1 cellular context compared by ENCODE assay signal in the genomic region with DNA sequence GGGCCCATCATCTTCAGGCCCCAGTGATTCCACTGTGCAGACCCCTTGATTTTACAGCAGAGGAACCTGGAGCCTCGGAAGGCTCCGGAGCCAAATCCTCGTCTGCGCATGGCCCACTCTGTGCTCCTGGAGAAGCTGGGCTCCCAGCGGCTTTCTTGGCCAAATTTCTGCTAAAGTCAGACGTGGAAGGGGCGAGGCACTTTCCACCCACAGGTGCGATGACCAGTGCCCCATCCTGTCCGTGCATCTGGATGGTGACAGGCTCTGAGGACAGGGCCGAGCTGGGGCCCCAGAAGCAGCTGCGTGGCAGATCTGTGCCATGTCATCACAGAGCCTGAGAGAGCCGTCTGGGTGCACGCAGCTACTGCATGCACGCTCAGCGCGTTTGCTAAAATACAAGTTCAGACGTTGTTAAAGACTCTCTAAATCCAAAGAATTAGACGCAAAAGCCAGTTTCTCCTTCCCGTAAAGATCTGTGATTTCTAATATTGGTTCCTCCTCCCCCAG.
TF ChIP-seq lines count a peak whose summit lies in the region.

No MANE protein-coding gene starts in this region.

TF ChIP-seq in HepG2, 621 proteins besides CTCF, POLR2A, EP300 and RAD21:
- TF ChIP-seq, protein P1, sequence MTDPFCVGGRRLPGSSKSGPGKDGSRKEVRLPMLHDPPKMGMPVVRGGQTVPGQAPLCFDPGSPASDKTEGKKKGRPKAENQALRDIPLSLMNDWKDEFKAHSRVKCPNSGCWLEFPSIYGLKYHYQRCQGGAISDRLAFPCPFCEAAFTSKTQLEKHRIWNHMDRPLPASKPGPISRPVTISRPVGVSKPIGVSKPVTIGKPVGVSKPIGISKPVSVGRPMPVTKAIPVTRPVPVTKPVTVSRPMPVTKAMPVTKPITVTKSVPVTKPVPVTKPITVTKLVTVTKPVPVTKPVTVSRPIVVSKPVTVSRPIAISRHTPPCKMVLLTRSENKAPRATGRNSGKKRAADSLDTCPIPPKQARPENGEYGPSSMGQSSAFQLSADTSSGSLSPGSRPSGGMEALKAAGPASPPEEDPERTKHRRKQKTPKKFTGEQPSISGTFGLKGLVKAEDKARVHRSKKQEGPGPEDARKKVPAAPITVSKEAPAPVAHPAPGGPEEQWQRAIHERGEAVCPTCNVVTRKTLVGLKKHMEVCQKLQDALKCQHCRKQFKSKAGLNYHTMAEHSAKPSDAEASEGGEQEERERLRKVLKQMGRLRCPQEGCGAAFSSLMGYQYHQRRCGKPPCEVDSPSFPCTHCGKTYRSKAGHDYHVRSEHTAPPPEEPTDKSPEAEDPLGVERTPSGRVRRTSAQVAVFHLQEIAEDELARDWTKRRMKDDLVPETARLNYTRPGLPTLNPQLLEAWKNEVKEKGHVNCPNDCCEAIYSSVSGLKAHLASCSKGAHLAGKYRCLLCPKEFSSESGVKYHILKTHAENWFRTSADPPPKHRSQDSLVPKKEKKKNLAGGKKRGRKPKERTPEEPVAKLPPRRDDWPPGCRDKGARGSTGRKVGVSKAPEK (CRISPR knock-in tag; IDR thresholded peaks at IDR 0.05; ENCODE audit: borderline replicate concordance): no peak
- TF ChIP-seq RBAK (CRISPR knock-in tag; IDR thresholded peaks at IDR 0.05) (no peak), ZNF331 (CRISPR knock-in tag; IDR thresholded peaks at IDR 0.05) (no peak), AHR (CRISPR knock-in tag; IDR thresholded peaks at IDR 0.05) (no peak), ZNF788 (CRISPR knock-in tag; IDR thresholded peaks at IDR 0.05; ENCODE audit: borderline replicate concordance) (no peak), ZNF83 (CRISPR knock-in tag; IDR thresholded peaks at IDR 0.05; ENCODE audit: borderline replicate concordance) (no peak), ZNF75D (CRISPR knock-in tag; IDR thresholded peaks at IDR 0.05; ENCODE audit: borderline replicate concordance) (no peak), GATAD2A (CRISPR knock-in tag; IDR thresholded peaks at IDR 0.05) (no peak), FOXA1 (IDR thresholded peaks at IDR 0.05) (no peak), FOXA1 (CRISPR knock-in tag; IDR thresholded peaks at IDR 0.05) (no peak), ZNF460 (CRISPR knock-in tag; IDR thresholded peaks at IDR 0.05; ENCODE audit: borderline replicate concordance) (no peak), ZNF839 (CRISPR knock-in tag; IDR thresholded peaks at IDR 0.05; ENCODE audit: borderline replicate concordance) (no peak), POLR2AphosphoS5 (IDR thresholded peaks at IDR 0.05; ENCODE audit: low read depth, low read length) (no peak), MZF1 (CRISPR knock-in tag; IDR thresholded peaks at IDR 0.05; ENCODE audit: borderline replicate concordance) (no peak), SCMH1 (CRISPR knock-in tag; IDR thresholded peaks at IDR 0.05; ENCODE audit: borderline replicate concordance) (no peak), ZNF431 (CRISPR knock-in tag; IDR thresholded peaks at IDR 0.05; ENCODE audit: borderline replicate concordance, low read depth) (no peak), ATF7-NPFF (CRISPR knock-in tag; IDR thresholded peaks at IDR 0.05; ENCODE audit: low read depth) (no peak)
- TF ChIP-seq, protein P2, sequence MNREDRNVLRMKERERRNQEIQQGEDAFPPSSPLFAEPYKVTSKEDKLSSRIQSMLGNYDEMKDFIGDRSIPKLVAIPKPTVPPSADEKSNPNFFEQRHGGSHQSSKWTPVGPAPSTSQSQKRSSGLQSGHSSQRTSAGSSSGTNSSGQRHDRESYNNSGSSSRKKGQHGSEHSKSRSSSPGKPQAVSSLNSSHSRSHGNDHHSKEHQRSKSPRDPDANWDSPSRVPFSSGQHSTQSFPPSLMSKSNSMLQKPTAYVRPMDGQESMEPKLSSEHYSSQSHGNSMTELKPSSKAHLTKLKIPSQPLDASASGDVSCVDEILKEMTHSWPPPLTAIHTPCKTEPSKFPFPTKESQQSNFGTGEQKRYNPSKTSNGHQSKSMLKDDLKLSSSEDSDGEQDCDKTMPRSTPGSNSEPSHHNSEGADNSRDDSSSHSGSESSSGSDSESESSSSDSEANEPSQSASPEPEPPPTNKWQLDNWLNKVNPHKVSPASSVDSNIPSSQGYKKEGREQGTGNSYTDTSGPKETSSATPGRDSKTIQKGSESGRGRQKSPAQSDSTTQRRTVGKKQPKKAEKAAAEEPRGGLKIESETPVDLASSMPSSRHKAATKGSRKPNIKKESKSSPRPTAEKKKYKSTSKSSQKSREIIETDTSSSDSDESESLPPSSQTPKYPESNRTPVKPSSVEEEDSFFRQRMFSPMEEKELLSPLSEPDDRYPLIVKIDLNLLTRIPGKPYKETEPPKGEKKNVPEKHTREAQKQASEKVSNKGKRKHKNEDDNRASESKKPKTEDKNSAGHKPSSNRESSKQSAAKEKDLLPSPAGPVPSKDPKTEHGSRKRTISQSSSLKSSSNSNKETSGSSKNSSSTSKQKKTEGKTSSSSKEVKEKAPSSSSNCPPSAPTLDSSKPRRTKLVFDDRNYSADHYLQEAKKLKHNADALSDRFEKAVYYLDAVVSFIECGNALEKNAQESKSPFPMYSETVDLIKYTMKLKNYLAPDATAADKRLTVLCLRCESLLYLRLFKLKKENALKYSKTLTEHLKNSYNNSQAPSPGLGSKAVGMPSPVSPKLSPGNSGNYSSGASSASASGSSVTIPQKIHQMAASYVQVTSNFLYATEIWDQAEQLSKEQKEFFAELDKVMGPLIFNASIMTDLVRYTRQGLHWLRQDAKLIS (CRISPR knock-in tag; IDR thresholded peaks at IDR 0.05): no peak
- TF ChIP-seq, protein P3, sequence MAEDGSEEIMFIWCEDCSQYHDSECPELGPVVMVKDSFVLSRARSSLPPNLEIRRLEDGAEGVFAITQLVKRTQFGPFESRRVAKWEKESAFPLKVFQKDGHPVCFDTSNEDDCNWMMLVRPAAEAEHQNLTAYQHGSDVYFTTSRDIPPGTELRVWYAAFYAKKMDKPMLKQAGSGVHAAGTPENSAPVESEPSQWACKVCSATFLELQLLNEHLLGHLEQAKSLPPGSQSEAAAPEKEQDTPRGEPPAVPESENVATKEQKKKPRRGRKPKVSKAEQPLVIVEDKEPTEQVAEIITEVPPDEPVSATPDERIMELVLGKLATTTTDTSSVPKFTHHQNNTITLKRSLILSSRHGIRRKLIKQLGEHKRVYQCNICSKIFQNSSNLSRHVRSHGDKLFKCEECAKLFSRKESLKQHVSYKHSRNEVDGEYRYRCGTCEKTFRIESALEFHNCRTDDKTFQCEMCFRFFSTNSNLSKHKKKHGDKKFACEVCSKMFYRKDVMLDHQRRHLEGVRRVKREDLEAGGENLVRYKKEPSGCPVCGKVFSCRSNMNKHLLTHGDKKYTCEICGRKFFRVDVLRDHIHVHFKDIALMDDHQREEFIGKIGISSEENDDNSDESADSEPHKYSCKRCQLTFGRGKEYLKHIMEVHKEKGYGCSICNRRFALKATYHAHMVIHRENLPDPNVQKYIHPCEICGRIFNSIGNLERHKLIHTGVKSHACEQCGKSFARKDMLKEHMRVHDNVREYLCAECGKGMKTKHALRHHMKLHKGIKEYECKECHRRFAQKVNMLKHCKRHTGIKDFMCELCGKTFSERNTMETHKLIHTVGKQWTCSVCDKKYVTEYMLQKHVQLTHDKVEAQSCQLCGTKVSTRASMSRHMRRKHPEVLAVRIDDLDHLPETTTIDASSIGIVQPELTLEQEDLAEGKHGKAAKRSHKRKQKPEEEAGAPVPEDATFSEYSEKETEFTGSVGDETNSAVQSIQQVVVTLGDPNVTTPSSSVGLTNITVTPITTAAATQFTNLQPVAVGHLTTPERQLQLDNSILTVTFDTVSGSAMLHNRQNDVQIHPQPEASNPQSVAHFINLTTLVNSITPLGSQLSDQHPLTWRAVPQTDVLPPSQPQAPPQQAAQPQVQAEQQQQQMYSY (CRISPR knock-in tag; IDR thresholded peaks at IDR 0.05): no peak
- TF ChIP-seq, protein P4, sequence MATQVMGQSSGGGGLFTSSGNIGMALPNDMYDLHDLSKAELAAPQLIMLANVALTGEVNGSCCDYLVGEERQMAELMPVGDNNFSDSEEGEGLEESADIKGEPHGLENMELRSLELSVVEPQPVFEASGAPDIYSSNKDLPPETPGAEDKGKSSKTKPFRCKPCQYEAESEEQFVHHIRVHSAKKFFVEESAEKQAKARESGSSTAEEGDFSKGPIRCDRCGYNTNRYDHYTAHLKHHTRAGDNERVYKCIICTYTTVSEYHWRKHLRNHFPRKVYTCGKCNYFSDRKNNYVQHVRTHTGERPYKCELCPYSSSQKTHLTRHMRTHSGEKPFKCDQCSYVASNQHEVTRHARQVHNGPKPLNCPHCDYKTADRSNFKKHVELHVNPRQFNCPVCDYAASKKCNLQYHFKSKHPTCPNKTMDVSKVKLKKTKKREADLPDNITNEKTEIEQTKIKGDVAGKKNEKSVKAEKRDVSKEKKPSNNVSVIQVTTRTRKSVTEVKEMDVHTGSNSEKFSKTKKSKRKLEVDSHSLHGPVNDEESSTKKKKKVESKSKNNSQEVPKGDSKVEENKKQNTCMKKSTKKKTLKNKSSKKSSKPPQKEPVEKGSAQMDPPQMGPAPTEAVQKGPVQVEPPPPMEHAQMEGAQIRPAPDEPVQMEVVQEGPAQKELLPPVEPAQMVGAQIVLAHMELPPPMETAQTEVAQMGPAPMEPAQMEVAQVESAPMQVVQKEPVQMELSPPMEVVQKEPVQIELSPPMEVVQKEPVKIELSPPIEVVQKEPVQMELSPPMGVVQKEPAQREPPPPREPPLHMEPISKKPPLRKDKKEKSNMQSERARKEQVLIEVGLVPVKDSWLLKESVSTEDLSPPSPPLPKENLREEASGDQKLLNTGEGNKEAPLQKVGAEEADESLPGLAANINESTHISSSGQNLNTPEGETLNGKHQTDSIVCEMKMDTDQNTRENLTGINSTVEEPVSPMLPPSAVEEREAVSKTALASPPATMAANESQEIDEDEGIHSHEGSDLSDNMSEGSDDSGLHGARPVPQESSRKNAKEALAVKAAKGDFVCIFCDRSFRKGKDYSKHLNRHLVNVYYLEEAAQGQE (IDR thresholded peaks at IDR 0.05; ENCODE audit: borderline replicate concordance in 1 of 2, low read depth in 1 of 2, low read length in 2 of 2): no peak
